In genomic region chr6:41713650-41714291, GRCh38 we compare ENCODE assay signal across 9 cellular contexts. TPM values are rescaled to one million over a fixed set of nuclear protein-coding genes. Genes with fewer than 3 reads are reported as not detected.
A peak's percentile ranks its signal among the peaks of the same experiment; 100 is the strongest.
DNase-seq lines count a peak whose midpoint lies in the region; ATAC-seq and TF ChIP-seq lines count a peak whose summit lies in the region.
"Had no signal": no experiment of that assay in that cellular context is flagged by ENCODE, and none has a peak within 500 bp of the region (broad histone marks: within the 10 kb centered on the region; RNA-seq: fewer than 3 reads in every experiment).

No MANE protein-coding gene starts in this region.

- H3K36me3 Mint-ChIP-seq in Calu3 (ENCODE audit: insufficient read depth, unreplicated experiment) = no peaks in the 10 kb centered on the region

- H3K27ac Mint-ChIP-seq in Calu3 (ENCODE audit: unreplicated experiment) = no peak overlapping the region

- H3K4me1 Mint-ChIP-seq in Calu3 (ENCODE audit: low read depth, unreplicated experiment) = peaks cover 39% of the 10 kb centered on the region

- no peaks in the 10 kb centered on the region for H3K9me3 ChIP-seq in right cardiac atrium (ENCODE audit: control insufficient read depth, low read length)

- TF ChIP-seq CTCF in Calu3 (IDR thresholded peaks at IDR 0.05; ENCODE audit: unreplicated experiment) = no peak

- WGBS in right cardiac atrium = 72% methylated on average over 14 of the region's 14 CpGs

- H3K4me3 Mint-ChIP-seq in Calu3 (ENCODE audit: low read depth, unreplicated experiment) = peak overlapping the region; percentile 8

- peaks cover 23% of the 10 kb centered on the region for H3K4me1 ChIP-seq in right cardiac atrium (ENCODE audit: control insufficient read depth, insufficient read depth, low read length)

- no peaks in the 10 kb centered on the region for H3K27me3 ChIP-seq in right cardiac atrium (ENCODE audit: control insufficient read depth, insufficient read depth)

- H3K27me3 Mint-ChIP-seq in Calu3 (ENCODE audit: unreplicated experiment) = no peaks in the 10 kb centered on the region

- BruUV-seq in Calu3 (replicated peaks; lab: Mats Ljungman, UMichigan) = no TSS peak

- peak overlapping the region; percentile 65 for H3K27ac ChIP-seq in right cardiac atrium (ENCODE audit: low read length)

- H3K4me3 ChIP-seq in right cardiac atrium (ENCODE audit: low read length) = no peak overlapping the region

- DNase-seq in Calu3 = peak; percentile 54
- peak; percentile 29 for DNase-seq in LHCN-M2 (ENCODE audit: low read depth)
- DNase-seq in right cardiac atrium = peak in 1 of 3 donors; percentile 48
- no peak for DNase-seq in GF-D8 (lab: John Stamatoyannopoulos, UW)
- no peak for DNase-seq in NOMO-1 treated with dmso at 0.1 percent for 144 hours (lab: John Stamatoyannopoulos, UW; ENCODE audit: unreplicated experiment)
- no peak for DNase-seq in head of caudate nucleus
- no peak for DNase-seq in ureter (ENCODE audit: low spot score)

- no peaks in the 10 kb centered on the region for H3K9me3 Mint-ChIP-seq in Calu3 (ENCODE audit: low read depth, unreplicated experiment)

- ATAC-seq in GM21423 (IDR thresholded peaks at IDR 0.05; ENCODE audit: unreplicated experiment) (peak; percentile 53), right cardiac atrium (peak in 1 of 2 donors; percentile 9)

- intact Hi-C loops in Calu3 (cut with micrococcal nuclease; ENCODE audit: unreplicated experiment) = no loop called here
- intact Hi-C loops in right cardiac atrium (cut with DNase I) = no loop called here
- intact Hi-C loops in head of caudate nucleus (cut with DNase I) = no loop called here

- CTCF ChIA-PET in Calu3 (lab: Charles Lee) = interaction anchor here (0.6 to 2.9 kb wide), 10 partner anchors 9 to 346 kb away, joined by 3 to 22 read pairs (median 5); partner anchors contain the start of gene TFEB

RNA-seq across cellular contexts. Expression of gene TFEB, which starts 21.6 kb away (rescaled TPM):
- total RNA-seq in Calu3 (2022) = 4.4 and 6.6 TPM in 2 replicates
- total RNA-seq in LHCN-M2 (2014; rRNA removed) = 2.4 and 3.6 TPM in 2 replicates
- 3.1 TPM for polyA plus RNA-seq in LHCN-M2 (2012)
- total RNA-seq in right cardiac atrium = 10 to 100 TPM; 31.6 to 51.1 (median 46.2) TPM
- polyA plus RNA-seq in right cardiac atrium = 33.4 TPM
- total RNA-seq in ureter = 29.4 TPM

RNA-seq across cellular contexts. Expression of gene PGC, which starts 33.4 kb away (rescaled TPM):
- not detected in 2 replicates for total RNA-seq in Calu3 (2022)
- not detected in 2 replicates for total RNA-seq in LHCN-M2 (2014; rRNA removed)
- polyA plus RNA-seq in LHCN-M2 (2012) = not detected
- under 1 TPM in 1 of 4 donors, not detected in 3; 0.42 TPM for total RNA-seq in right cardiac atrium
- 1.00 TPM for polyA plus RNA-seq in right cardiac atrium
- total RNA-seq in ureter = not detected
- polyA plus RNA-seq: neural cell had no signal

Comparison
In these comparisons a context has a peak if more than half of its experiments do, and no peak if none do; other contexts are left out.
1. DNase-seq: peak in Calu3 (single experiment) and LHCN-M2 (single experiment); none in GF-D8 (single experiment), NOMO-1 treated with dmso at 0.1 percent for 144 hours (single experiment), head of caudate nucleus (0 of 42) and ureter (single experiment).